In the genomic region with DNA sequence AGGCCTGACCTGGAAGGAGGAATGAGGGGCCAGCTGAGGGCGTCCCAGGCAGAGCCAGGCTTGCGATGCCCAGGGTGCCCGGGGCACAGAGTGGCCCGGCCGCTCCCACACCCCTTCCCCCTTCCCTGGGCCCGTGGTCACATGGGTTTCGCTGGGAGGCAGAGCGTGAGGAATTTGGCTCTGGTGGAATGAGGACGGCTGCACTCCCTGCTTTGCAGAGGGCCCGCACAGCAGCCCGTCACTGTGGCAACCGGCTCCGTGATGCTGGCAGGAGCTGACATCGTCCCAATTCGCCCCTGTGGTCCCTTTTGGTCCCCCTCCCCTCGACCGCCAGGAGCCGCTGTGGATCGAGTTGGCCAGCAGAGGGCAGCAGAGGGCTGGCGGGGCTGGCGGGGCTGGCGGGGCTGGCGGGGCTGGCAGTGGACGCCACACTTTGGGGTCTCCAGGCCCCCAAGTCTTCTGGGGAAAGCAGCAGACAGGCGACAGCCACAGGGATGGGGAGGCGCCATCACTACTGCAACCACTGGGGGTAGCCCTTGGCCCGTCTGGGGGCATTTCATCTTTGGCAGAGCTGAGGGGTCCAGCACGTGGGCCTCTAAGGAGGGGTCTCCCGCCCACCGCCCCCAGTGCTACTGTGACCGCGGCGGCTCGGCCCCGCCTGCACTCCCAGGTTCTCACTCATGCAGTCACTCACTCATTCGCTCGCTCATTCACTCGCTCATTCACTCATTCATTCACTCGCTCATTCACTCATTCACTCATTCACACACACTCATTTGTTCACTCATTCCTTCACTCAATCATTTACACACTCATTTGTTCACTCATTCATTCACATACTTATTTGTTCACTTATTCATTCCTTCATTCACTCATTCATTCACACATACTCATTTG, we compare ENCODE assay signal across 9 cellular contexts. TPM values are rescaled to one million over a fixed set of nuclear protein-coding genes. Genes with fewer than 3 reads are reported as not detected.
A peak's percentile ranks its signal among the peaks of the same experiment; 100 is the strongest.
DNase-seq lines count a peak whose midpoint lies in the region; ATAC-seq, FAIRE-seq and TF ChIP-seq lines count a peak whose summit lies in the region.
"Had no signal": no experiment of that assay in that cellular context is flagged by ENCODE, and none has a peak within 500 bp of the region (broad histone marks: within the 10 kb centered on the region; RNA-seq: fewer than 3 reads in every experiment).

No MANE protein-coding gene starts in this region.

- no peaks in the 10 kb centered on the region for H3F3A ChIP-seq in Loucy (ENCODE audit: low read depth)

- H3K4me2 ChIP-seq in Loucy (ENCODE audit: low read depth, low read length, poor library complexity, severe bottlenecking) (no peak overlapping the region), H1 (ENCODE audit: insufficient read depth in 1 of 2, low read depth in 2 of 2, low read length in 2 of 2) (peak overlapping the region; percentile 2 to 63; a peak in 3 of 4 replicates)

- H3K4me1 ChIP-seq in Loucy (ENCODE audit: insufficient read depth, low read length, poor library complexity, severe bottlenecking) (no peaks in the 10 kb centered on the region), H1 (replicated peaks in 1 of 4; ENCODE audit: control insufficient read depth in 3 of 4, insufficient read depth in 4 of 4, low read length in 3 of 4) (peaks cover 0 to 2% (median 0%) of the 10 kb centered on the region in 4 experiments; a peak in 2 of 7 replicates), mucosa of descending colon (ENCODE audit: low read depth) (no peaks in the 10 kb centered on the region), transverse colon (no peaks in the 10 kb centered on the region)

- no peak overlapping the region for H3K56ac ChIP-seq in H1 (replicated peaks; ENCODE audit: insufficient read length, low read depth, low read length)

- H3K4me3 ChIP-seq in Loucy (ENCODE audit: low read length, poor library complexity, severe bottlenecking) (no peak overlapping the region), H1 (ENCODE audit: extremely low read depth in 1 of 4, insufficient read depth in 2 of 4, low read depth in 3 of 4, low read length in 4 of 4) (peak overlapping the region in 1 of 4 experiments; percentile 41; a peak in 1 of 8 replicates), mucosa of descending colon (no peak overlapping the region), transverse colon (no peak overlapping the region)

- TF ChIP-seq RAD21 in H1 (IDR thresholded peaks at IDR 0.05 in 1 of 2, conservative IDR thresholded peaks at IDR 0.05 in 1 of 2; ENCODE audit: low read depth in 2 of 2, low read length in 2 of 2): peak; percentile 70 to 85

- no peak for FAIRE-seq in H1 (lab: Jason Lieb, UNC)

- no peak overlapping the region for H3K23ac ChIP-seq in H1 (ENCODE audit: insufficient read length)

- H3K27ac ChIP-seq in H1 (ENCODE audit: low read depth, low read length) (no peak overlapping the region), transverse colon (no peak overlapping the region)

- H3K27me3 ChIP-seq in Loucy (ENCODE audit: insufficient read depth, low read length, poor library complexity, severe bottlenecking) (no peaks in the 10 kb centered on the region), H1 (replicated peaks in 1 of 4; ENCODE audit: control insufficient read depth in 3 of 4, extremely low read depth in 1 of 4, insufficient read depth in 3 of 4, low read length in 3 of 4) (no peaks in the 10 kb centered on the region; a peak in 2 of 7 replicates), transverse colon (peaks cover 50% of the 10 kb centered on the region)

- no peaks in the 10 kb centered on the region for H3K9me2 ChIP-seq in Loucy (replicated peaks; ENCODE audit: low read depth, low read length)

- no peak overlapping the region for H2BK5ac ChIP-seq in H1 (ENCODE audit: low read depth, low read length)

- H3K9me3 ChIP-seq in Loucy (ENCODE audit: insufficient read depth, low read depth, low read length) (no peaks in the 10 kb centered on the region), H1 (ENCODE audit: insufficient read depth in 2 of 2, low read depth in 1 of 2, low read length in 1 of 2) (peaks cover 0 to 3% of the 10 kb centered on the region in 2 experiments; a peak in 1 of 4 replicates), mucosa of descending colon (no peaks in the 10 kb centered on the region), transverse colon (no peaks in the 10 kb centered on the region)

- H3K23me2 ChIP-seq in H1 (ENCODE audit: low read depth, low read length): peaks cover 4% of the 10 kb centered on the region; the same call in 1 of the 2 replicates

- no peak overlapping the region for H2BK120ac ChIP-seq in H1 (replicated peaks; ENCODE audit: low read depth, low read length)

- H2BK15ac ChIP-seq in H1 (ENCODE audit: low read length): 0 out of 2 replicates have a peak overlapping the region, but pooled peaks have one; percentile 33

- H4K5ac ChIP-seq in H1 (ENCODE audit: insufficient read length, low read depth, low read length): no peak overlapping the region

- H3K4ac ChIP-seq in H1 (replicated peaks; ENCODE audit: insufficient read length, low read depth, low read length): no peak overlapping the region

- peak; percentile 68 for ATAC-seq in mucosa of descending colon

- H3K9ac ChIP-seq in Loucy (ENCODE audit: low read depth, low read length, poor library complexity, severe bottlenecking) (no peak overlapping the region), H1 (replicated peaks in 1 of 4; ENCODE audit: extremely low read depth in 1 of 4, low read depth in 3 of 4, low read length in 3 of 4) (no peak overlapping the region)

- in situ Hi-C loops in transverse colon (cut with MboI; ENCODE audit: low pct_ligation_motif_present in 1 of 4, low pct_unique_long_range_greater_than_20kb in 1 of 4, low sequenced_read_pairs in 3 of 4): no loop called here

- TF ChIP-seq EP300 in H1 (IDR thresholded peaks at IDR 0.05; ENCODE audit: borderline replicate concordance in 1 of 2, low read depth in 2 of 2, low read length in 2 of 2) (no peak), transverse colon (IDR thresholded peaks at IDR 0.05; ENCODE audit: low read depth) (no peak)

- DNase-seq in EH (ENCODE audit: low read depth) (peak; percentile 14), H1 (ENCODE audit: low read depth in 1 of 2, low spot score in 2 of 2) (peak in 1 of 2 experiments; percentile 93), mucosa of descending colon (peak in 2 of 3 donors; percentile 33 to 46), transverse colon (peak; percentile 24), epidermal melanocyte (ENCODE audit: insufficient read length, low spot score) (no peak), GM19240 (ENCODE audit: insufficient read length, low spot score) (no peak)
- peak; percentile 53 for DNase-seq in activated CD4-positive, alpha-beta T cell treated with anti-CD3 and anti-CD28 coated beads for 48 hours

- TF ChIP-seq POLR2A in H1 (IDR thresholded peaks at IDR 0.05; ENCODE audit: control extremely low read depth in 1 of 2, low read depth in 2 of 2, low read length in 2 of 2): no peak
- TF ChIP-seq POLR2A in transverse colon (IDR thresholded peaks at IDR 0.05): no peak

- 0 out of 2 replicates have a peak, but pooled peaks cover 3% of the 10 kb centered on the region for H3K79me1 ChIP-seq in H1 (ENCODE audit: low read depth, low read length)

- no peak overlapping the region for H4K91ac ChIP-seq in H1 (replicated peaks; ENCODE audit: insufficient read length, low read length)

- no peak overlapping the region for H4K8ac ChIP-seq in H1 (ENCODE audit: extremely low read depth, insufficient read depth, low read length)

- intact Hi-C loops in mucosa of descending colon (cut with DNase I, micrococcal nuclease): loop anchor here in 1 of 2 donors (10.0 kb wide), 1 partner anchor 118 kb away; no protein-coding TSS in a partner anchor
- intact Hi-C loops in transverse colon (cut with DNase I; ENCODE audit: low total_unique reads): loop anchor here (5.0 kb wide), 2 partner anchors 121 to 166 kb away; no protein-coding TSS in a partner anchor

- no peak overlapping the region for H2AK5ac ChIP-seq in H1 (ENCODE audit: low read depth, low read length)

- no peaks in the 10 kb centered on the region for H3K79me2 ChIP-seq in Loucy (ENCODE audit: insufficient read depth, low read length)
- no peaks in the 10 kb centered on the region for H3K79me2 ChIP-seq in H1 (ENCODE audit: control insufficient read depth in 1 of 2, insufficient read depth in 2 of 2, low read length in 2 of 2)

- POLR2A ChIA-PET in H1 (lab: Charles Lee; ENCODE audit: partially characterized antibody): interaction anchor here (1.0 kb wide), 1 partner anchor 123 kb away, joined by 5 read pairs; no protein-coding TSS in a partner anchor

- peak; percentile 74 for TF ChIP-seq CTCF in Loucy (conservative IDR thresholded peaks at IDR 0.05; ENCODE audit: low read length)
- peak; percentile 67 to 94 (median 74) for TF ChIP-seq CTCF in H1 (IDR thresholded peaks at IDR 0.05; ENCODE audit: control extremely low read depth in 1 of 3, insufficient read depth in 1 of 3, low read depth in 1 of 3, low read length in 3 of 3)
- TF ChIP-seq CTCF in mucosa of descending colon (IDR thresholded peaks at IDR 0.05): peak; percentile 82
- TF ChIP-seq CTCF in transverse colon (IDR thresholded peaks at IDR 0.05): peak; percentile 72 to 90 (median 88)

- H3K36me3 ChIP-seq in Loucy (ENCODE audit: insufficient read depth, low read length) (no peaks in the 10 kb centered on the region), H1 (ENCODE audit: control insufficient read depth in 2 of 4, insufficient read depth in 4 of 4, low read length in 3 of 4) (no peaks in the 10 kb centered on the region), mucosa of descending colon (ENCODE audit: low read depth) (no peaks in the 10 kb centered on the region), transverse colon (no peaks in the 10 kb centered on the region)

- no peaks in the 10 kb centered on the region for H4K20me1 ChIP-seq in Loucy (ENCODE audit: insufficient read depth, low read length, poor library complexity, severe bottlenecking)
- peaks cover 0 to 2% of the 10 kb centered on the region in 2 experiments for H4K20me1 ChIP-seq in H1 (replicated peaks in 1 of 2; ENCODE audit: control insufficient read depth in 1 of 2, insufficient read depth in 2 of 2, low read length in 2 of 2)

- 29 to 100% methylated on average over 1 to 31 of the region's 39 CpGs for WGBS in H1 (ENCODE audit: extremely low coverage in 1 of 2, insufficient coverage in 1 of 2, insufficient read length in 1 of 2, insufficient replicate concordance in 2 of 2, low coverage in 1 of 2, low lambda C conversion rate in 2 of 2, missing lambda C conversion rate in 1 of 2), 2 experiments
- 20 to 68% methylated on average over 4 to 20 of the region's 39 CpGs for WGBS in transverse colon (ENCODE audit: low coverage in 1 of 2), 2 donors

- CTCF ChIA-PET in H1 (lab: Charles Lee; ENCODE audit: partially characterized antibody): interaction anchor here (0.5 to 3.5 kb wide), 36 partner anchors 8 to 167 kb away, joined by 3 to 21 read pairs (median 4); no protein-coding TSS in a partner anchor

- H2AFZ ChIP-seq in Loucy (ENCODE audit: low read length) (no peak overlapping the region), H1 (ENCODE audit: low read length) (no peak overlapping the region)

- H2BK20ac ChIP-seq in H1 (ENCODE audit: low read length): no peak overlapping the region

- no peak overlapping the region for H2BK12ac ChIP-seq in H1 (ENCODE audit: low read depth, low read length)

- no peak overlapping the region; the same call in 1 of the 2 replicates for H3K18ac ChIP-seq in H1 (ENCODE audit: extremely low read depth, low read length)

- no peak overlapping the region for H3K14ac ChIP-seq in H1 (ENCODE audit: insufficient read length)

RNA-seq across cellular contexts. Expression of a gene that starts 49.7 kb away (rescaled TPM):
- 0.38 and 0.47 TPM in 2 replicates for total RNA-seq in H1 (2021; fragmentation: NEBNext Ultra II Directional; extraction: Animal tissue kit (Norgen Biotek cat#: 25700))
- 0.36 TPM in 1 of 2 replicates, not detected in the other for polyA plus RNA-seq in H1 (2011; rRNA removed)
- 0.14 TPM for polyA plus RNA-seq in H1 (2011; cell fraction: cytosol; rRNA removed)
- 0.13 TPM for polyA plus RNA-seq in H1 (2011; cell fraction: nucleus; rRNA removed)
- polyA plus RNA-seq in H1 (2012, experiment 1 of 2): not detected in 4 replicates
- not detected for polyA plus RNA-seq in H1 (2012, experiment 2 of 2)
- 0.04 TPM for polyA plus RNA-seq in H1 (2013, experiment 1 of 2)
- polyA plus RNA-seq in H1 (2013, experiment 2 of 2): 0.09 TPM
- polyA minus RNA-seq in H1 (2011; rRNA and poly(A)+ RNA removed): not detected in 2 replicates
- 1.0 TPM for polyA minus RNA-seq in H1 (2011; cell fraction: cytosol; rRNA and poly(A)+ RNA removed)
- 0.80 TPM for polyA minus RNA-seq in H1 (2011; cell fraction: nucleus; rRNA and poly(A)+ RNA removed)
- total RNA-seq in mucosa of descending colon: not detected
- total RNA-seq in transverse colon: not detected
- total RNA-seq: skeletal muscle tissue had no signal

Comparison
In these comparisons a context has a peak if more than half of its experiments do, and no peak if none do; other contexts are left out.
1. DNase-seq: peak in EH (single experiment), activated CD4-positive, alpha-beta T cell treated with anti-CD3 and anti-CD28 coated beads for 48 hours (single experiment), mucosa of descending colon (2 of 3) and transverse colon (single experiment); none in epidermal melanocyte (single experiment) and GM19240 (single experiment).
2. Peak in every context shown above with its lines, with median percentiles within 50 percentile points of each other: CTCF ChIP-seq.